ENCODE assay signal across 12 cellular contexts in the genomic region with DNA sequence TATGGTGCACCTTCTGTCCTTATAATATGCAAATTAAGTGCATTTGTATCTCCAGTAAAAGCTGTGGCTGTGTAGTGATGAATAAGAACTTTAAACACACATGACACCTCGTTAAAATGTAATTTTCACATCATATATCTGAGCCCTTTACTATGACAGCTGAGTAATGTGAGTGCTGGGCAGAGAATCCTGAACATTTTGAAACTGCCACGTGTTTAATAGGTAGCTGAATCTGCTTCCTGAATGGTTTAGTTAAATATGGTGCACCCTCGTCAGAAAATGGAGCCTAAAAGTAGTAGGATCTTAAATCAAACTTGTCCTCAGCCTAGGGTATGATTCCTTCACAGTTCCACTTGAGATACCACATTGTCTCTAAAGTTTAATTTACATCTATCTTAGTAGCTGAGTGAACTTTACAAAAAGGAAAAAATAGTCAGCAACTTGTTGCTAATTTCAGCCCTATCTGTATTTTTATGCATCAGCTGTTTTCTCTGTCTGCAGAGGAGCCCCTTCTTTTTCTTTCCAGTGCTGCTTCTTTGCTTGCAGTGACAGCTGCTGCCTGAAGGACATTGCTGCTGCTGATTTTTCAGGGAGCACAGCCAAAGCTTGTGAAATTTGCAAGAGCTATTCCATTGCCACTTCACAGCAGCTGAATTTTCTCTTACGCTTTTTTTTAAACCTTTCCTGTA.
DNase-seq lines count a peak whose midpoint lies in the region; TF ChIP-seq lines count a peak whose summit lies in the region.
"Had no signal": no experiment of that assay in that cellular context is flagged by ENCODE, and none has a peak within 500 bp of the region (broad histone marks: within the 10 kb centered on the region; RNA-seq: fewer than 3 reads in every experiment).

No MANE protein-coding gene starts in this region.

- H3K4me3 ChIP-seq in SU-DHL-6 (ENCODE audit: insufficient read depth, low read length, poor library complexity, severe bottlenecking) (peak overlapping the region; percentile 29), left ventricle myocardium inferior (peak overlapping the region; percentile 38), retinal pigment epithelial cell (ENCODE audit: low read length) (no peak overlapping the region)

- H3K4me1 ChIP-seq in left ventricle myocardium inferior, result peaks cover 13% of the 10 kb centered on the region
- H3K4me1 ChIP-seq: foreskin keratinocyte, parathyroid adenoma had no signal

- H3K27me3 ChIP-seq in SU-DHL-6 (ENCODE audit: low read length) (no peaks in the 10 kb centered on the region), left ventricle myocardium inferior (ENCODE audit: low read depth) (no peaks in the 10 kb centered on the region)
- H3K27me3 ChIP-seq: foreskin keratinocyte had no signal

- no peak for TF ChIP-seq CTCF in SU-DHL-6 (IDR thresholded peaks at IDR 0.05; ENCODE audit: insufficient read depth, low read length, poor library complexity, severe bottlenecking)
- TF ChIP-seq CTCF in left ventricle myocardium inferior (IDR thresholded peaks at IDR 0.05; ENCODE audit: borderline replicate concordance), result peak; percentile 62
- TF ChIP-seq CTCF in retinal pigment epithelial cell (conservative IDR thresholded peaks at IDR 0.05; ENCODE audit: low read depth, low read length), result peak; percentile 27

- H3K27ac ChIP-seq in SU-DHL-6 (ENCODE audit: low read depth, low read length) (peak overlapping the region; percentile 82), left ventricle myocardium inferior (replicated peaks) (peak overlapping the region; percentile 58)
- H3K27ac ChIP-seq: foreskin keratinocyte, parathyroid adenoma had no signal

- peak overlapping the region; percentile 82 for H2AFZ ChIP-seq in SU-DHL-6 (ENCODE audit: low read depth, low read length, severe bottlenecking)
- H2AFZ ChIP-seq: parathyroid adenoma had no signal

- no peaks in the 10 kb centered on the region for H4K20me1 ChIP-seq in SU-DHL-6 (ENCODE audit: low read depth, low read length)

- DNase-seq in NCI-H1092 treated with DMSO at 0.1 percent for 48 hours (lab: John Stamatoyannopoulos, UW), result peak; percentile 63
- no peak for DNase-seq in left ventricle myocardium inferior
- DNase-seq in retinal pigment epithelial cell (ENCODE audit: low read depth), result no peak
- DNase-seq in activated CD4-positive, alpha-beta T cell treated with anti-CD3 and anti-CD28 coated beads for 1 hour, result no peak
- DNase-seq in erythroblast (lab: John Stamatoyannopoulos, UW), result no peak
- DNase-seq in iPS-NIHi11 (ENCODE audit: low spot score), result no peak
- DNase-seq: activated CD8-positive, alpha-beta T cell treated with anti-CD3 and anti-CD28 coated beads, Interleukin-2, amount 10 ng/mL, durations not matched to agents 7 days and 5 days; activated naive CD4-positive, alpha-beta T cell treated with anti-CD3 and anti-CD28 coated beads, Interleukin-2, amount 10 ng/mL, durations not matched to agents 7 days and 5 days; CD8-positive, alpha-beta T cell had no signal

- H3K9me3 ChIP-seq in SU-DHL-6 (ENCODE audit: insufficient read depth, low read length) (no peaks in the 10 kb centered on the region), left ventricle myocardium inferior (replicated peaks) (peaks cover 9% of the 10 kb centered on the region)

- no peaks in the 10 kb centered on the region for H3F3A ChIP-seq in SU-DHL-6 (ENCODE audit: insufficient read depth)

- intact Hi-C loops in left ventricle myocardium inferior (cut with micrococcal nuclease), result no loop called here

- no peaks in the 10 kb centered on the region for H3K79me2 ChIP-seq in SU-DHL-6 (ENCODE audit: insufficient read depth, low read length)
- H3K79me2 ChIP-seq: parathyroid adenoma had no signal

- peak overlapping the region; percentile 22; the same call in 1 of the 2 replicates for H3K9ac ChIP-seq in SU-DHL-6 (ENCODE audit: low read length)
- H3K9ac ChIP-seq: parathyroid adenoma had no signal

- no peaks in the 10 kb centered on the region for H3K9me2 ChIP-seq in SU-DHL-6 (replicated peaks; ENCODE audit: insufficient read depth, low read length)

- peak overlapping the region; percentile 51 for H3K4me2 ChIP-seq in SU-DHL-6 (ENCODE audit: low read depth, low read length, poor library complexity, severe bottlenecking)

- H3K36me3 ChIP-seq in SU-DHL-6 (ENCODE audit: low read length) (no peaks in the 10 kb centered on the region), left ventricle myocardium inferior (no peaks in the 10 kb centered on the region)

- no peak for TF ChIP-seq POLR2A in erythroblast (IDR thresholded peaks at IDR 0.05; ENCODE audit: low read length)
